ENCODE assay signal across 8 cellular contexts in genomic region chr1:226308723-226309397, GRCh38. TPM values are rescaled to one million over a fixed set of nuclear protein-coding genes. Genes with fewer than 3 reads are reported as not detected.
A peak's percentile ranks its signal among the peaks of the same experiment; 100 is the strongest.
DNase-seq lines count a peak whose midpoint lies in the region; ATAC-seq and TF ChIP-seq lines count a peak whose summit lies in the region.

TSS of gene LIN9 (minus strand) at chr1:226309164. CDS start at chr1:226309139, 25 bp downstream.

- POLR2A ChIA-PET in WTC11 (lab: Charles Lee) = interaction anchor here (0.5 to 1.2 kb wide), 8 partner anchors 9 to 1849 kb away, joined by 3 to 4 read pairs (median 3); partner anchors contain the start of gene PARP1

- peaks cover 22% of the 10 kb centered on the region for H3K27me3 Mint-ChIP-seq in WTC11 (ENCODE audit: low read depth)

- peak within 1 kb of the TSS; percentile 84 for H3K4me3 Mint-ChIP-seq in WTC11

- peaks cover 39% of the 10 kb centered on the region for H3K4me1 Mint-ChIP-seq in WTC11

- no peaks in the 10 kb centered on the region for H3K36me3 Mint-ChIP-seq in WTC11

- DNase-seq in AG08396 (ENCODE audit: low spot score) (peak; percentile 95), NCI-H2227 treated with DMSO at 0.1 percent for 48 hours (lab: John Stamatoyannopoulos, UW) (peak; percentile 90), WTC11 (ENCODE audit: low spot score) (peak; percentile 95), cardiac fibroblast (ENCODE audit: low read depth in 2 of 2) (peak; percentile 91), iris pigment epithelial cell (ENCODE audit: low read depth) (peak; percentile 88)
- DNase-seq in stimulated activated CD4-positive, alpha-beta T cell treated with anti-CD3 and anti-CD28 coated beads, Interleukin-12 subunit alpha, Interleukin-12 subunit beta, amount 100 ng/mL, for 24 hours (ENCODE audit: low read depth in 2 of 2) = peak; percentile 87 to 96

- TF ChIP-seq CTCF in WTC11 (IDR thresholded peaks at IDR 0.05) = no peak
- TF ChIP-seq CTCF in cardiac fibroblast (IDR thresholded peaks at IDR 0.05; ENCODE audit: low read depth, low read length) = no peak

- peak within 1 kb of the TSS; percentile 72 for H3K27ac Mint-ChIP-seq in WTC11

- peak within 1 kb of the TSS; percentile 79 to 97 for H3K4me3 ChIP-seq in cardiac fibroblast (replicated peaks in 1 of 2; ENCODE audit: low read depth in 2 of 2, low read length in 2 of 2)

- H3K9me3 Mint-ChIP-seq in WTC11 = no peaks in the 10 kb centered on the region

- ATAC-seq in GM18909 (IDR thresholded peaks at IDR 0.05; ENCODE audit: poor library complexity, unreplicated experiment) (peak; percentile 81), HG03159 (IDR thresholded peaks at IDR 0.05; ENCODE audit: unreplicated experiment) (peak; percentile 83), WTC11 (peak; percentile 77)

- CTCF ChIA-PET in WTC11 (lab: Charles Lee) = interaction anchor here (0.9 to 3.2 kb wide), 11 partner anchors 24 to 300 kb away, joined by 3 to 19 read pairs (median 4); no protein-coding TSS in a partner anchor

TF ChIP-seq in WTC11, 78 proteins besides CTCF, POLR2A, EP300 and RAD21:
- TF ChIP-seq TEAD4 (CRISPR knock-in tag; IDR thresholded peaks at IDR 0.05) (no peak), ZNF317 (CRISPR knock-in tag; IDR thresholded peaks at IDR 0.05; ENCODE audit: borderline replicate concordance, low read depth) (no peak), E2F5 (CRISPR knock-in tag; IDR thresholded peaks at IDR 0.05) (peak; percentile 46; the same call in 1 of the 2 replicates), SP1 (CRISPR knock-in tag; conservative IDR thresholded peaks at IDR 0.05) (peak; percentile 25; the same call in 1 of the 2 replicates), HMGXB4 (CRISPR knock-in tag; IDR thresholded peaks at IDR 0.05) (peak; percentile 54; the same call in 1 of the 2 replicates), CREM (CRISPR knock-in tag; IDR thresholded peaks at IDR 0.05) (peak; percentile 46; the same call in 1 of the 2 replicates), ZMAT4 (CRISPR knock-in tag; IDR thresholded peaks at IDR 0.05) (0 out of 2 replicates have a peak, but pooled peaks have one; percentile 27), TEAD1 (CRISPR knock-in tag; IDR thresholded peaks at IDR 0.05) (0 out of 2 replicates have a peak, but pooled peaks have one; percentile 20), PRDM15 (CRISPR knock-in tag; IDR thresholded peaks at IDR 0.05) (no peak), MXD4 (CRISPR knock-in tag; IDR thresholded peaks at IDR 0.05; ENCODE audit: borderline replicate concordance) (no peak), KAT7 (CRISPR knock-in tag; IDR thresholded peaks at IDR 0.05; ENCODE audit: borderline replicate concordance) (peak; percentile 29; the same call in 1 of the 2 replicates), GABPB1 (CRISPR knock-in tag; IDR thresholded peaks at IDR 0.05) (peak; percentile 90), ETV6 (CRISPR knock-in tag; IDR thresholded peaks at IDR 0.05) (peak; percentile 57), NFE2L1 (CRISPR knock-in tag; IDR thresholded peaks at IDR 0.05) (peak; percentile 63; the same call in 1 of the 2 replicates), ZNF121 (CRISPR knock-in tag; IDR thresholded peaks at IDR 0.05) (no peak), FOXK1 (CRISPR knock-in tag; IDR thresholded peaks at IDR 0.05) (peak; percentile 30; the same call in 1 of the 2 replicates), IRF1 (CRISPR knock-in tag; IDR thresholded peaks at IDR 0.05) (peak; percentile 78; the same call in 1 of the 2 replicates), ZNF232 (CRISPR knock-in tag; IDR thresholded peaks at IDR 0.05) (peak; percentile 81; the same call in 1 of the 2 replicates)

RNA-seq across cellular contexts. Expression of gene LIN9, which starts in this region (rescaled TPM):
- 10.4 to 15.7 TPM (median 10.7 TPM) in 3 replicates for total RNA-seq in WTC11 (2021)

Comparison
In these comparisons a context has a peak if more than half of its experiments do, and no peak if none do; other contexts are left out.
1. Peak in every context shown above with its lines: DNase-seq, ATAC-seq and H3K4me3 ChIP-seq.